In the genomic region with DNA sequence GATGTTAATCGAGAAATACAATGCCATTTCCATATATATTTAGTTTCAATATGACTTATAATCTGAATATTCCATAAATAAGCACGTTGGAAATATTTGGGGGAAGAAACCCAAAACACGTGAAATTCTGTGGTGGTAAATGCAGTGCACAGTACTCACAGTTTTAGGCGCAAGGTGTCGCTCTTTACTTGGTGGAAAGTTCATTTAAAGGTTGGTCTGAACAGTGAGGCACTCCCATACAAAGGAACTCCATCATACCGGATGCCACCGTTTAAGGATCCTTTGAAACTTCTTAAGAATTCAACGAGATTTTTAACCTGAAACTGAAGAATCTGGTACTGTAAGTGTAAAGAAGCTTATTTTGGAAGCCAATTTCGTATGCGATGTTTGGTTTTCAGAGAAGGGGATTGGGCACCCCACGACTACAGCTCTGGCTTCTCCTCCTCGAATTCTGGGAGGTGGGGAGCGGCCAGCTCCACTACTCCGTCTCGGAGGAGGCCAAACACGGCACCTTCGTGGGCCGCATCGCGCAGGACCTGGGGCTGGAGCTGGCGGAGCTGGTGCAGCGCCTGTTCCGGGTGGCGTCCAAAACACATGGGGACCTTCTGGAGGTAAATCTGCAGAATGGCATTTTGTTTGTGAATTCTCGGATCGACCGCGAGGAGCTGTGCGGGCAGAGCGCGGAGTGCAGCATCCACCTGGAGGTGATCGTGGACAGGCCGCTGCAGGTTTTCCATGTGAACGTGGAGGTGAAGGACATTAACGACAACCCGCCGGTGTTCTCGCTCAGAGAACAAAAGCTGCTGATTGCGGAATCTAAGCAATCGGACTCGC, we compare ENCODE assay signal across 8 cellular contexts.
DNase-seq lines count a peak whose midpoint lies in the region; ATAC-seq and TF ChIP-seq lines count a peak whose summit lies in the region.

A gene with protein sequence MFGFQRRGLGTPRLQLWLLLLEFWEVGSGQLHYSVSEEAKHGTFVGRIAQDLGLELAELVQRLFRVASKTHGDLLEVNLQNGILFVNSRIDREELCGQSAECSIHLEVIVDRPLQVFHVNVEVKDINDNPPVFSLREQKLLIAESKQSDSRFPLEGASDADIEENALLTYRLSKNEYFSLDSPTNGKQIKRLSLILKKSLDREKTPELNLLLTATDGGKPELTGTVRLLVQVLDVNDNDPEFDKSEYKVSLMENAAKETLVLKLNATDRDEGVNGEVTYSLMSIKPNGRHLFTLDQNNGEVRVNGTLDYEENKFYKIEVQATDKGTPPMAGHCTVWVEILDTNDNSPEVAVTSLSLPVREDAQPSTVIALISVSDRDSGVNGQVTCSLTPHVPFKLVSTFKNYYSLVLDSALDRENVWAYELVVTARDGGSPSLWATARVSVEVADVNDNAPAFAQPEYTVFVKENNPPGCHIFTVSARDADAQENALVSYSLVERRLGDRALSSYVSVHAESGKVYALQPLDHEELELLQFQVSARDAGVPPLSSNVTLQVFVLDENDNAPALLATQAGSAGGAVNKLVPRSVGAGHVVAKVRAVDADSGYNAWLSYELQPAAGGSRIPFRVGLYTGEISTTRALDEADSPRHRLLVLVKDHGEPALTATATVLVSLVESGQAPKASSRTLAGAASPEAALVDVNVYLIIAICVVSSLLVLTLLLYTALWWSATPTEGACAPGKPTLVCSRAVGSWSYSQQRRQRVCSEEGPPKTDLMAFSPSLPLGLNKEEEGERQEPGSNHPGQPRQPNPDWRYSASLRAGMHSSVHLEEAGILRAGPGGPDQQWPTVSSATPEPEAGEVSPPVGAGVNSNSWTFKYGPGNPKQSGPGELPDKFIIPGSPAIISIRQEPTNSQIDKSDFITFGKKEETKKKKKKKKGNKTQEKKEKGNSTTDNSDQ (plus strand): TSS at position 237 of the 834 bp plus-strand sequence. CDS start 147 bp downstream, at position 384.

- in situ Hi-C loops in astrocyte of the cerebellum (cut with HindIII; ENCODE audit: low sequenced_read_pairs): no loop called here

- H3K4me3 ChIP-seq in AG10803 (ENCODE audit: low read length) (no peak within 1 kb of the TSS), astrocyte of the cerebellum (ENCODE audit: low read depth, low read length) (no peak within 1 kb of the TSS)

- ATAC-seq in HG02571 (IDR thresholded peaks at IDR 0.05; ENCODE audit: unreplicated experiment) (no peak), GM19035 (IDR thresholded peaks at IDR 0.05; ENCODE audit: unreplicated experiment) (no peak)

- TF ChIP-seq CTCF in AG10803 (conservative IDR thresholded peaks at IDR 0.05; ENCODE audit: low read length): peak; percentile 24; the same call in 1 of the 2 replicates
- peak; percentile 3 for TF ChIP-seq CTCF in astrocyte of the cerebellum (IDR thresholded peaks at IDR 0.05; ENCODE audit: low read depth, low read length, missing control alignments)

- no peak for DNase-seq in AG10803 (ENCODE audit: low read depth)
- peak; percentile 83 for DNase-seq in HuH-7 (ENCODE audit: low spot score)
- DNase-seq in astrocyte of the cerebellum (ENCODE audit: low read depth): no peak
- DNase-seq in kidney glomerular epithelial cell (lab: John Stamatoyannopoulos, UW): peak; percentile 18
- DNase-seq in stimulated activated CD4-positive, alpha-beta T cell treated with anti-CD3 and anti-CD28 coated beads, Interleukin-2, amount 100 ng/mL, for 24 hours: no peak
- DNase-seq in NOMO-1 (lab: John Stamatoyannopoulos, UW; ENCODE audit: unreplicated experiment in 2 of 2): no peak

Comparison
In these comparisons a context has a peak if more than half of its experiments do, and no peak if none do; other contexts are left out.
1. DNase-seq: peak in HuH-7 (single experiment) and kidney glomerular epithelial cell (single experiment); none in AG10803 (single experiment), astrocyte of the cerebellum (single experiment), stimulated activated CD4-positive, alpha-beta T cell treated with anti-CD3 and anti-CD28 coated beads, Interleukin-2, amount 100 ng/mL, for 24 hours (0 of 2) and NOMO-1 (0 of 2).